Comparison of ENCODE assay signal across 1 cellular context in genomic region chr12:12356886-12357696, GRCh38.
A peak's percentile ranks its signal among the peaks of the same experiment; 100 is the strongest.
TF ChIP-seq lines count a peak whose summit lies in the region.

Gene BORCS5 (plus strand): TSS chr12:12357078. CDS start chr12:12357452, 374 bp downstream.

TF ChIP-seq in K562, 482 proteins besides CTCF, POLR2A, EP300 and RAD21 (continued from another document and continues in another):
- peak; percentile 67 for TF ChIP-seq ZBTB40 (IDR thresholded peaks at IDR 0.05)
- TF ChIP-seq ZBTB40 (CRISPR knock-in tag; IDR thresholded peaks at IDR 0.05), result no peak
- TF ChIP-seq TEAD4 (IDR thresholded peaks at IDR 0.05; ENCODE audit: low read length), result no peak
- TF ChIP-seq TEAD4 (CRISPR knock-in tag; IDR thresholded peaks at IDR 0.05; ENCODE audit: borderline replicate concordance), result no peak
- TF ChIP-seq ZNF165 (CRISPR knock-in tag; IDR thresholded peaks at IDR 0.05; ENCODE audit: borderline replicate concordance), result no peak
- no peak for TF ChIP-seq NR2C2 (CRISPR knock-in tag; IDR thresholded peaks at IDR 0.05)
- TF ChIP-seq NR2C2 (tag; IDR thresholded peaks at IDR 0.05), result peak; percentile 91
- TF ChIP-seq DDX20 (tag; IDR thresholded peaks at IDR 0.05; ENCODE audit: low read depth), result no peak
- no peak; the same call in 1 of the 2 replicates for TF ChIP-seq RB1 (IDR thresholded peaks at IDR 0.05; ENCODE audit: low read depth)
- TF ChIP-seq TCF3 (CRISPR knock-in tag; IDR thresholded peaks at IDR 0.05), result 0 out of 2 replicates have a peak, but pooled peaks have one; percentile 1
- no peak for TF ChIP-seq ZSCAN32 (CRISPR knock-in tag; IDR thresholded peaks at IDR 0.05)
- TF ChIP-seq CHD4 (IDR thresholded peaks at IDR 0.05; ENCODE audit: insufficient read depth, insufficient replicate concordance, low read depth, low read length, poor library complexity, severe bottlenecking), result no peak
- TF ChIP-seq TAF15 (IDR thresholded peaks at IDR 0.05; ENCODE audit: low read depth, low read length), result no peak
- no peak for TF ChIP-seq HOMEZ (CRISPR knock-in tag; IDR thresholded peaks at IDR 0.05)
- no peak for TF ChIP-seq RBM25 (IDR thresholded peaks at IDR 0.05; ENCODE audit: low read depth, low read length, severe bottlenecking)
- TF ChIP-seq NR1H2 (CRISPR knock-in tag; IDR thresholded peaks at IDR 0.05), result no peak
- TF ChIP-seq XRCC3 (IDR thresholded peaks at IDR 0.05), result no peak
- TF ChIP-seq PRPF4 (IDR thresholded peaks at IDR 0.05; ENCODE audit: insufficient read depth, low read depth, low read length, poor library complexity, severe bottlenecking), result no peak
- TF ChIP-seq FOXO4 (CRISPR knock-in tag; IDR thresholded peaks at IDR 0.05), result no peak
- TF ChIP-seq U2AF1 (optimal IDR thresholded peaks at IDR 0.05; ENCODE audit: low read depth, low read length), result no peak
- peak; percentile 81 for TF ChIP-seq MAX (CRISPR knock-in tag; IDR thresholded peaks at IDR 0.05)
- no peak for TF ChIP-seq ZFPM2 (CRISPR knock-in tag; IDR thresholded peaks at IDR 0.05)
- no peak for TF ChIP-seq THAP7 (CRISPR knock-in tag; IDR thresholded peaks at IDR 0.05)
- TF ChIP-seq FOXK1 (CRISPR knock-in tag; IDR thresholded peaks at IDR 0.05; ENCODE audit: borderline replicate concordance), result no peak
- TF ChIP-seq ETV1 (tag; conservative IDR thresholded peaks at IDR 0.05; ENCODE audit: low read depth), result peak; percentile 68
- TF ChIP-seq IFI16 (CRISPR knock-in tag; IDR thresholded peaks at IDR 0.05), result no peak
- no peak for TF ChIP-seq CEBPZ (IDR thresholded peaks at IDR 0.05; ENCODE audit: borderline replicate concordance, low read depth, low read length)
- TF ChIP-seq KLF1 (tag; IDR thresholded peaks at IDR 0.05), result peak; percentile 84
- TF ChIP-seq ZNF282 (CRISPR knock-in tag; IDR thresholded peaks at IDR 0.05), result no peak
- TF ChIP-seq E4F1 (CRISPR knock-in tag; IDR thresholded peaks at IDR 0.05; ENCODE audit: borderline replicate concordance), result no peak
- TF ChIP-seq POLR3A (IDR thresholded peaks at IDR 0.05; ENCODE audit: borderline replicate concordance, extremely low read depth, insufficient read depth, insufficient read length), result no peak
- TF ChIP-seq TSC22D4 (tag; IDR thresholded peaks at IDR 0.05), result no peak
- TF ChIP-seq RERE (CRISPR knock-in tag; IDR thresholded peaks at IDR 0.05; ENCODE audit: borderline replicate concordance), result no peak
- no peak for TF ChIP-seq SNIP1 (IDR thresholded peaks at IDR 0.05; ENCODE audit: low read depth)
